In the genomic region with DNA sequence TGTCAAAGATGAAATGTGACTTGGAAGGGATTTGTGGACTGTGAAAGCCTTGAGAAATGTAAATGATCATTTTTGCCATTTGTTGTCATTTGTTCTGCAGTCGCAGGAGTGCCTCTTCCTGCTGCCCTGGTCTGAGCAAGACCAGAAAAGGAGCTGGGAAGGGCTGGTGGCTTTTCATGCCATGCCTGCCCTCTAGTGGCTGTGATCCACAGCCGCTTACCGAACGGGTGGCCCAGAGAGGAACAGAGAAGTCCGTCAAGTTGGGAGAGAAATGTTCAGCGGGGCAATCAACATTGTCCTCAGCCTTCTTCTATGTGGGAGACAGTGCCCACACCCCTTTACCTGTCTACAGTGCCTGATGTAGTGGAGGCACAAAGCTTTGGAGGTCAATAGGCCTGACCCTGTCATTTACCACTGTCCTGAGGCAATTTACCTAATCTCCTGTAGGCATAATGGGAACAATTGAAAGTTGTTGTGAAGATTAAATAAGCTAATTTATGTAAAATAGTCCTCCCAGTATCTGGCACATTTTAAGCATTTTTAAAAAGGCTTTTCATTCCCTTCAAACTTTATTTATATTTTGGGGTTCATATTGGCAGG, we compare ENCODE assay signal across 8 cellular contexts.
DNase-seq lines count a peak whose midpoint lies in the region; ATAC-seq, FAIRE-seq and TF ChIP-seq lines count a peak whose summit lies in the region.

No MANE protein-coding gene starts in this region.

- no peaks in the 10 kb centered on the region for H3K36me3 Mint-ChIP-seq in CD8-positive, alpha-beta memory T cell
- no peaks in the 10 kb centered on the region for H3K36me3 Mint-ChIP-seq in mesothelial cell of epicardium

- no peak overlapping the region for H2BK20ac ChIP-seq in H1 (ENCODE audit: low read length)

- no peak overlapping the region for H3K4ac ChIP-seq in H1 (replicated peaks; ENCODE audit: insufficient read length, low read depth, low read length)

- peak overlapping the region in 1 of 2 experiments; percentile 15; a peak in 1 of 4 replicates for H3K4me2 ChIP-seq in H1 (ENCODE audit: insufficient read depth in 1 of 2, low read depth in 2 of 2, low read length in 2 of 2)

- H4K20me1 ChIP-seq in H1 (replicated peaks in 1 of 2; ENCODE audit: control insufficient read depth in 1 of 2, insufficient read depth in 2 of 2, low read length in 2 of 2): no peaks in the 10 kb centered on the region

- no peak overlapping the region for H4K91ac ChIP-seq in H1 (replicated peaks; ENCODE audit: insufficient read length, low read length)

- POLR2A ChIA-PET in CD8-positive, alpha-beta memory T cell (lab: Charles Lee): no interaction called here
- POLR2A ChIA-PET in H1 (lab: Charles Lee; ENCODE audit: partially characterized antibody): interaction anchor here (0.6 to 0.9 kb wide), 2 partner anchors 164 to 256 kb away, joined by 3 read pairs; no protein-coding TSS in a partner anchor

- H3K36me3 ChIP-seq in CD8-positive, alpha-beta memory T cell (ENCODE audit: insufficient read depth, low read length): no peaks in the 10 kb centered on the region
- H3K36me3 ChIP-seq in H1 (ENCODE audit: control insufficient read depth in 2 of 4, insufficient read depth in 4 of 4, low read length in 3 of 4): no peaks in the 10 kb centered on the region

- H3K23ac ChIP-seq in H1 (ENCODE audit: insufficient read length): no peak overlapping the region

- peaks cover 2 to 4% of the 10 kb centered on the region in 2 donors for H3K27me3 Mint-ChIP-seq in CD8-positive, alpha-beta memory T cell
- peaks cover 10% of the 10 kb centered on the region for H3K27me3 Mint-ChIP-seq in mesothelial cell of epicardium (ENCODE audit: low read depth)

- CTCF ChIA-PET in CD8-positive, alpha-beta memory T cell (lab: Charles Lee): interaction anchor here (1.0 to 2.7 kb wide), 8 partner anchors 9 to 225 kb away, joined by 3 to 7 read pairs (median 3); a partner anchor contains a TSS
- CTCF ChIA-PET in H1 (lab: Charles Lee; ENCODE audit: partially characterized antibody): interaction anchor here (0.6 to 10.4 kb wide), 31 partner anchors 9 to 557 kb away, joined by 3 to 114 read pairs (median 4); no protein-coding TSS in a partner anchor

- 13% methylated on average over 6 of the region's 6 CpGs; no CpG with 5 or more reads in 1 of the 2 experiments for WGBS in H1 (ENCODE audit: extremely low coverage in 1 of 2, insufficient coverage in 1 of 2, insufficient read length in 1 of 2, insufficient replicate concordance in 2 of 2, low coverage in 1 of 2, low lambda C conversion rate in 2 of 2, missing lambda C conversion rate in 1 of 2), 2 experiments

- no peak overlapping the region for H2BK12ac ChIP-seq in H1 (ENCODE audit: low read depth, low read length)

- H3K56ac ChIP-seq in H1 (replicated peaks; ENCODE audit: insufficient read length, low read depth, low read length): no peak overlapping the region

- no peaks in the 10 kb centered on the region for H3K23me2 ChIP-seq in H1 (ENCODE audit: low read depth, low read length)

- TF ChIP-seq POLR2A in H1 (IDR thresholded peaks at IDR 0.05; ENCODE audit: control extremely low read depth in 1 of 2, low read depth in 2 of 2, low read length in 2 of 2): no peak

- DNase-seq in CD8-positive, alpha-beta memory T cell: peak; percentile 18 to 55 (median 23)
- DNase-seq in NCI-H510A (lab: John Stamatoyannopoulos, UW) (peak; percentile 18), H1 (ENCODE audit: low read depth in 1 of 2, low spot score in 2 of 2) (peak; percentile 44 to 75), mesothelial cell of epicardium (ENCODE audit: low spot score in 2 of 2, unreplicated experiment in 2 of 2) (peak; percentile 49 to 80)
- DNase-seq in activated CD4-positive, alpha-beta T cell treated with anti-CD3 and anti-CD28 coated beads, Interleukin-2, amount 50 U/mL, for 1 hour: peak; percentile 39
- DNase-seq in stimulated activated CD8-positive, alpha-beta memory T cell treated with anti-CD3 and anti-CD28 coated beads, Interleukin-4, amount 100 ng/mL, for 48 hours: peak; percentile 71

- no peak overlapping the region for H2AK5ac ChIP-seq in H1 (ENCODE audit: low read depth, low read length)

- H4K5ac ChIP-seq in H1 (ENCODE audit: insufficient read length, low read depth, low read length): no peak overlapping the region

- H3K9me3 ChIP-seq in CD8-positive, alpha-beta memory T cell (ENCODE audit: low read length): no peaks in the 10 kb centered on the region
- no peaks in the 10 kb centered on the region for H3K9me3 ChIP-seq in H1 (ENCODE audit: insufficient read depth in 2 of 2, low read depth in 1 of 2, low read length in 1 of 2)

- H3K79me2 ChIP-seq in H1 (ENCODE audit: control insufficient read depth in 1 of 2, insufficient read depth in 2 of 2, low read length in 2 of 2): no peaks in the 10 kb centered on the region

- no peak overlapping the region for H2BK15ac ChIP-seq in H1 (ENCODE audit: low read length)

- peak; percentile 85 for FAIRE-seq in H1 (lab: Jason Lieb, UNC)

- peak; percentile 93 to 95 for TF ChIP-seq RAD21 in H1 (IDR thresholded peaks at IDR 0.05 in 1 of 2, conservative IDR thresholded peaks at IDR 0.05 in 1 of 2; ENCODE audit: low read depth in 2 of 2, low read length in 2 of 2)

- no peak overlapping the region for H2BK120ac ChIP-seq in H1 (replicated peaks; ENCODE audit: low read depth, low read length)

- no peaks in the 10 kb centered on the region for H3K27me3 ChIP-seq in CD8-positive, alpha-beta memory T cell (ENCODE audit: insufficient read depth, low read length, poor library complexity, severe bottlenecking)
- no peaks in the 10 kb centered on the region for H3K27me3 ChIP-seq in H1 (replicated peaks in 1 of 4; ENCODE audit: control insufficient read depth in 3 of 4, extremely low read depth in 1 of 4, insufficient read depth in 3 of 4, low read length in 3 of 4)

- H3K79me1 ChIP-seq in H1 (ENCODE audit: low read depth, low read length): no peaks in the 10 kb centered on the region

- H3K27ac Mint-ChIP-seq in CD8-positive, alpha-beta memory T cell: peak overlapping the region in 2 of 8 donors; percentile 13 to 74
- H3K27ac Mint-ChIP-seq in mesothelial cell of epicardium: peak overlapping the region; percentile 19

- no peak overlapping the region for H3K18ac ChIP-seq in H1 (ENCODE audit: extremely low read depth, low read length)

- no peak overlapping the region for H3K14ac ChIP-seq in H1 (ENCODE audit: insufficient read length)

- no peak overlapping the region for H3K9ac ChIP-seq in H1 (replicated peaks in 1 of 4; ENCODE audit: extremely low read depth in 1 of 4, low read depth in 3 of 4, low read length in 3 of 4)

- H2BK5ac ChIP-seq in H1 (ENCODE audit: low read depth, low read length): no peak overlapping the region

- H3K4me1 Mint-ChIP-seq in CD8-positive, alpha-beta memory T cell: peaks cover 0 to 5% (median 4%) of the 10 kb centered on the region in 3 donors
- peaks cover 8% of the 10 kb centered on the region for H3K4me1 Mint-ChIP-seq in mesothelial cell of epicardium

- TF ChIP-seq EP300 in H1 (IDR thresholded peaks at IDR 0.05; ENCODE audit: borderline replicate concordance in 1 of 2, low read depth in 2 of 2, low read length in 2 of 2): no peak

- H4K8ac ChIP-seq in H1 (ENCODE audit: extremely low read depth, insufficient read depth, low read length): no peak overlapping the region

- no peak overlapping the region for H2AFZ ChIP-seq in H1 (ENCODE audit: low read length)

- peak; percentile 91 for ATAC-seq in GM19324 (IDR thresholded peaks at IDR 0.05; ENCODE audit: low FRiP score, unreplicated experiment)
- ATAC-seq in HG03280 (IDR thresholded peaks at IDR 0.05; ENCODE audit: unreplicated experiment): peak; percentile 94

- TF ChIP-seq CTCF in H1 (IDR thresholded peaks at IDR 0.05; ENCODE audit: control extremely low read depth in 1 of 3, insufficient read depth in 1 of 3, low read depth in 1 of 3, low read length in 3 of 3): peak; percentile 88 to 97 (median 91)
- peak; percentile 78 for TF ChIP-seq CTCF in mesothelial cell of epicardium (IDR thresholded peaks at IDR 0.05; ENCODE audit: unreplicated experiment)

- no peak overlapping the region for H3K27ac ChIP-seq in CD8-positive, alpha-beta memory T cell (ENCODE audit: low read depth, low read length)
- H3K27ac ChIP-seq in H1 (ENCODE audit: low read depth, low read length): no peak overlapping the region

- no peak overlapping the region for H3K4me3 ChIP-seq in CD8-positive, alpha-beta memory T cell (ENCODE audit: low read length)
- no peak overlapping the region for H3K4me3 ChIP-seq in H1 (ENCODE audit: extremely low read depth in 1 of 4, insufficient read depth in 2 of 4, low read depth in 3 of 4, low read length in 4 of 4)

- H3K9me3 Mint-ChIP-seq in CD8-positive, alpha-beta memory T cell: no peaks in the 10 kb centered on the region
- H3K9me3 Mint-ChIP-seq in mesothelial cell of epicardium: no peaks in the 10 kb centered on the region

- H3K4me1 ChIP-seq in CD8-positive, alpha-beta memory T cell (ENCODE audit: insufficient read depth, low read length): no peaks in the 10 kb centered on the region
- peaks cover 0 to 5% (median 0%) of the 10 kb centered on the region in 4 experiments; a peak in 1 of 7 replicates for H3K4me1 ChIP-seq in H1 (replicated peaks in 1 of 4; ENCODE audit: control insufficient read depth in 3 of 4, insufficient read depth in 4 of 4, low read length in 3 of 4)

- H3K4me3 Mint-ChIP-seq in CD8-positive, alpha-beta memory T cell: no peak overlapping the region
- no peak overlapping the region for H3K4me3 Mint-ChIP-seq in mesothelial cell of epicardium

TF ChIP-seq in H1, 55 proteins besides CTCF, POLR2A, EP300 and RAD21 (continues in another document):
- TF ChIP-seq BCL11A (IDR thresholded peaks at IDR 0.05; ENCODE audit: low read depth in 2 of 2, low read length in 2 of 2) (no peak), MAFK (IDR thresholded peaks at IDR 0.05; ENCODE audit: low read depth, low read length) (no peak), EGR1 (IDR thresholded peaks at IDR 0.05; ENCODE audit: borderline replicate concordance, low read depth, low read length) (no peak), POU5F1 (IDR thresholded peaks at IDR 0.05; ENCODE audit: low read depth, low read length) (no peak)

Comparison
In these comparisons a context has a peak if more than half of its experiments do, and no peak if none do; other contexts are left out.
1. DNase-seq: peak in every context shown above with its lines; median percentile 71 in stimulated activated CD8-positive, alpha-beta memory T cell treated with anti-CD3 and anti-CD28 coated beads, Interleukin-4, amount 100 ng/mL, for 48 hours; 64 in mesothelial cell of epicardium; 60 in H1; 39 in activated CD4-positive, alpha-beta T cell treated with anti-CD3 and anti-CD28 coated beads, Interleukin-2, amount 50 U/mL, for 1 hour; 23 in CD8-positive, alpha-beta memory T cell; 18 in NCI-H510A.